Comparison of ENCODE assay signal across 1 cellular context in genomic region chr7:76201732-76202665, GRCh38.
A peak's percentile ranks its signal among the peaks of the same experiment; 100 is the strongest.
TF ChIP-seq lines count a peak whose summit lies in the region.

Gene SRRM3 (plus strand): TSS chr7:76201896. CDS start chr7:76235067, 33,171 bp downstream.

TF ChIP-seq in HepG2, 621 proteins besides CTCF, POLR2A, EP300 and RAD21 (continued from another document and continues in another):
- TF ChIP-seq ZNF407 (CRISPR knock-in tag; IDR thresholded peaks at IDR 0.05; ENCODE audit: not compliant biosample characterization) (peak; percentile 95), SP5 (CRISPR knock-in tag; IDR thresholded peaks at IDR 0.05; ENCODE audit: borderline replicate concordance, low read depth) (peak; percentile 59), PRMT3 (CRISPR knock-in tag; IDR thresholded peaks at IDR 0.05; ENCODE audit: borderline replicate concordance, low read depth) (peak; percentile 99), EED (CRISPR knock-in tag; IDR thresholded peaks at IDR 0.05) (peak; percentile 96), PPARG (CRISPR knock-in tag; conservative IDR thresholded peaks at IDR 0.05) (peak; percentile 77), FOXO1 (CRISPR knock-in tag; IDR thresholded peaks at IDR 0.05) (peak; percentile 90), RARA (CRISPR knock-in tag; IDR thresholded peaks at IDR 0.05) (peak; percentile 84), LCORL (IDR thresholded peaks at IDR 0.05) (no peak), LCORL (CRISPR knock-in tag; IDR thresholded peaks at IDR 0.05) (peak; percentile 81), ZNF263 (CRISPR knock-in tag; IDR thresholded peaks at IDR 0.05) (peak; percentile 69), MTA3 (CRISPR knock-in tag; IDR thresholded peaks at IDR 0.05) (no peak), ZNF503 (CRISPR knock-in tag; IDR thresholded peaks at IDR 0.05) (peak; percentile 91), ZBTB21 (CRISPR knock-in tag; IDR thresholded peaks at IDR 0.05) (0 out of 2 replicates have a peak, but pooled peaks have one; percentile 32), ZNF850 (CRISPR knock-in tag; conservative IDR thresholded peaks at IDR 0.05) (no peak; the same call in 1 of the 2 replicates), U2AF2 (IDR thresholded peaks at IDR 0.05; ENCODE audit: low read depth, low read length) (no peak), ZNF563 (CRISPR knock-in tag; IDR thresholded peaks at IDR 0.05) (peak; percentile 97; the same call in 1 of the 2 replicates), IRF9 (CRISPR knock-in tag; IDR thresholded peaks at IDR 0.05; ENCODE audit: borderline replicate concordance) (peak; percentile 97), SMARCC2 (IDR thresholded peaks at IDR 0.05) (no peak), MEF2D (CRISPR knock-in tag; IDR thresholded peaks at IDR 0.05) (no peak), PCBP2 (optimal IDR thresholded peaks at IDR 0.05; ENCODE audit: low read depth, low read length, poor library complexity, severe bottlenecking) (no peak), ZNF577 (CRISPR knock-in tag; IDR thresholded peaks at IDR 0.05; ENCODE audit: borderline replicate concordance, low read depth) (no peak), ZNF800 (CRISPR knock-in tag; IDR thresholded peaks at IDR 0.05) (peak; percentile 75; the same call in 1 of the 2 replicates), IRF2 (CRISPR knock-in tag; IDR thresholded peaks at IDR 0.05) (peak; percentile 80; the same call in 1 of the 2 replicates), ZBTB3 (CRISPR knock-in tag; IDR thresholded peaks at IDR 0.05; ENCODE audit: borderline replicate concordance, low read depth) (peak; percentile 49; the same call in 1 of the 2 replicates), PREB (CRISPR knock-in tag; IDR thresholded peaks at IDR 0.05) (peak; percentile 67; the same call in 1 of the 2 replicates), ZNF879 (CRISPR knock-in tag; IDR thresholded peaks at IDR 0.05) (peak; percentile 93), RBM22 (optimal IDR thresholded peaks at IDR 0.05; ENCODE audit: low read length) (no peak), JUNB (CRISPR knock-in tag; IDR thresholded peaks at IDR 0.05; ENCODE audit: borderline replicate concordance) (peak; percentile 93), RARG (CRISPR knock-in tag; IDR thresholded peaks at IDR 0.05; ENCODE audit: low read depth) (no peak), KLF11 (CRISPR knock-in tag; IDR thresholded peaks at IDR 0.05) (peak; percentile 84; the same call in 1 of the 2 replicates), RERE (CRISPR knock-in tag; IDR thresholded peaks at IDR 0.05; ENCODE audit: low read depth) (peak; percentile 64; the same call in 1 of the 2 replicates), RORA (CRISPR knock-in tag; IDR thresholded peaks at IDR 0.05) (no peak), CREB3 (CRISPR knock-in tag; IDR thresholded peaks at IDR 0.05) (peak; percentile 95)
